In the genomic region with DNA sequence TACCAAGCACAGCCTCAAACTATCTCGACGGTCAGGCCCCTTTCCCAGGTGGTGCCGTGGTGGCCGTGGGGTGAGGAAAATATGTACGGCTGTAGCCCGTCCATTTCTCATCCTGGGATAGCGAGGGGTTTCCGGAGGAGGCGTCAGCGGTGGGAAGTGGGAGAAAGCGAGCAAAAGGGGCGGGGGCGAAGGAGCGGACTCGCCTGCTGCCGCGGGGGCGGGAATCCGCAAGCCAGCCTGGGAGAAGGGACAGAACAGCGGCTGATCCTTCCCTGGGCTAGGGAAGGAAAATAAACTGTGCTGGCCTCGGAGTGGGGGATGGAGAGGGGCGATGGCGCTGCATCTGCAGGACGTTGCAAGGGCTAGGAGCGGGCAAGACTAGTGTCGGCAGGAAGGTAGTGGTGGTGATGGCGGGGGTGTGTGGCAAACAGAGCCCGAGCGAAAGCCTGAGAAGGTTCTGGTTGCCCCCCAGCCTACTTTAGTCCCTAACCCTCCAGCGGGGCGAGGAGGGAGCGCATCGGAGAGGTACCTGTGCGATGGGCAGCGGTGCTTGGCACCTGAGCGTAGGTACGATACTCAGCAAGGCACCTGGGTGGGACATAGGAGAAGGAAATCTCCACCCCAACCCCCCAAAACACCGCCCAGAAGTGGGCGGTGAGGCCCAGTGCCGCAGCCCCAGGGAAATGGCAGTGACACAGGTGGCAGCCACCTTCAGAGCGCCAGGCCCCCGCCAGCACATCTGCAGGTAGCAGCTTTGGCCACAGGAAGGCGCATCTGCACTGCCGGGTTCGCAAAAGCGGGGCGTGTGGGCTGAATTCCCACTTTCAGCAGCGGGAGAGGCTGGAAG, we compare ENCODE assay signal across 8 cellular contexts. TPM values are rescaled to one million over a fixed set of nuclear protein-coding genes. Genes with fewer than 3 reads are reported as not detected.
DNase-seq lines count a peak whose midpoint lies in the region; ATAC-seq and TF ChIP-seq lines count a peak whose summit lies in the region.

No MANE protein-coding gene starts in this region.

- no peak overlapping the region for H3K4me3 ChIP-seq in CD8-positive, alpha-beta memory T cell (ENCODE audit: low read length)
- H3K4me3 ChIP-seq in PC-3 (ENCODE audit: low read length): no peak overlapping the region
- H3K4me3 ChIP-seq in dorsolateral prefrontal cortex: peak overlapping the region in 55 of 59 donors; percentile 1 to 63 (median 37)

- H3K79me2 ChIP-seq in PC-3 (ENCODE audit: low read length): no peaks in the 10 kb centered on the region

- CTCF ChIA-PET in CD8-positive, alpha-beta memory T cell (lab: Charles Lee): no interaction called here
- CTCF ChIA-PET in PC-3 (lab: Charles Lee): interaction anchor here (1.0 kb wide), 1 partner anchor 16 kb away, joined by 10 read pairs; no protein-coding TSS in a partner anchor

- H4K20me1 ChIP-seq in PC-3 (ENCODE audit: low read length): no peaks in the 10 kb centered on the region

- H3K27ac Mint-ChIP-seq in CD8-positive, alpha-beta memory T cell: peak overlapping the region in 1 of 8 donors; percentile 14
- no peak overlapping the region for H3K27ac Mint-ChIP-seq in HFFc6
- H3K27ac Mint-ChIP-seq in natural killer cell: no peak overlapping the region

- no peaks in the 10 kb centered on the region for H3K4me1 ChIP-seq in CD8-positive, alpha-beta memory T cell (ENCODE audit: insufficient read depth, low read length)
- no peaks in the 10 kb centered on the region for H3K4me1 ChIP-seq in PC-3 (ENCODE audit: insufficient read depth, low read length)

- intact Hi-C loops in PC-3 (cut with micrococcal nuclease): no loop called here
- intact Hi-C loops in dorsolateral prefrontal cortex (cut with DNase I): no loop called here
- intact Hi-C loops in natural killer cell (cut with micrococcal nuclease): loop anchor here (1.0 kb wide), 1 partner anchor 505 kb away; no protein-coding TSS in a partner anchor

- no peak overlapping the region for H3K27ac ChIP-seq in CD8-positive, alpha-beta memory T cell (ENCODE audit: low read depth, low read length)
- H3K27ac ChIP-seq in PC-3 (ENCODE audit: low read length) (no peak overlapping the region), dorsolateral prefrontal cortex (no peak overlapping the region)

- H3K4me1 Mint-ChIP-seq in CD8-positive, alpha-beta memory T cell: peaks cover 5 to 19% (median 17%) of the 10 kb centered on the region in 3 donors
- peaks cover 21% of the 10 kb centered on the region for H3K4me1 Mint-ChIP-seq in HFFc6 (ENCODE audit: low read depth)
- H3K4me1 Mint-ChIP-seq in natural killer cell: peaks cover 6 to 12% of the 10 kb centered on the region in 2 donors

- H3K4me2 ChIP-seq in PC-3 (ENCODE audit: low read length): 0 out of 2 replicates have a peak overlapping the region, but pooled peaks have one; percentile 40

- POLR2A ChIA-PET in CD8-positive, alpha-beta memory T cell (lab: Charles Lee): no interaction called here
- POLR2A ChIA-PET in PC-3 (lab: Charles Lee; ENCODE audit: unreplicated experiment): no interaction called here

- H2AFZ ChIP-seq in PC-3 (ENCODE audit: low read length): 0 out of 2 replicates have a peak overlapping the region, but pooled peaks have one; percentile 30

- no peak overlapping the region for H3K9ac ChIP-seq in PC-3 (ENCODE audit: low read length)

- H3K36me3 Mint-ChIP-seq in CD8-positive, alpha-beta memory T cell: no peaks in the 10 kb centered on the region
- H3K36me3 Mint-ChIP-seq in HFFc6 (ENCODE audit: low read depth) (no peaks in the 10 kb centered on the region), natural killer cell (no peaks in the 10 kb centered on the region)

- peaks cover 29 to 62% of the 10 kb centered on the region in 2 donors for H3K27me3 Mint-ChIP-seq in CD8-positive, alpha-beta memory T cell
- peaks cover 17% of the 10 kb centered on the region for H3K27me3 Mint-ChIP-seq in HFFc6 (ENCODE audit: insufficient read depth)
- peaks cover 40 to 66% of the 10 kb centered on the region in 2 donors for H3K27me3 Mint-ChIP-seq in natural killer cell (ENCODE audit: low read depth in 2 of 2)

- H3K27me3 ChIP-seq in CD8-positive, alpha-beta memory T cell (ENCODE audit: insufficient read depth, low read length, poor library complexity, severe bottlenecking): peaks cover 4% of the 10 kb centered on the region
- H3K27me3 ChIP-seq in PC-3 (ENCODE audit: low read length) (peaks cover 12% of the 10 kb centered on the region; the same call in 1 of the 2 replicates), dorsolateral prefrontal cortex (peaks cover 0 to 63% (median 34%) of the 10 kb centered on the region in 45 donors)

- TF ChIP-seq CTCF in HFFc6 (IDR thresholded peaks at IDR 0.05) (peak; percentile 88), PC-3 (conservative IDR thresholded peaks at IDR 0.05; ENCODE audit: low read depth, low read length) (peak; percentile 85), dorsolateral prefrontal cortex (IDR thresholded peaks at IDR 0.05 in 54 of 56, conservative IDR thresholded peaks at IDR 0.05 in 2 of 56; ENCODE audit: low read depth in 1 of 56, partially characterized antibody in 56 of 56) (peak in 12 of 56 donors; percentile 45 to 82 (median 56)), natural killer cell (IDR thresholded peaks at IDR 0.05) (peak; percentile 42)

- peak in 2 of 5 donors; percentile 15 to 40 for DNase-seq in CD8-positive, alpha-beta memory T cell
- DNase-seq in HFFc6 (peak; percentile 32), PC-3 (peak; percentile 64), dorsolateral prefrontal cortex (no peak), natural killer cell (no peak), MV-4-11 (lab: John Stamatoyannopoulos, UW) (no peak)

- BruUV-seq in PC-3 (replicated peaks; lab: Mats Ljungman, UMichigan): no TSS peak

- no peaks in the 10 kb centered on the region for H3K9me3 Mint-ChIP-seq in CD8-positive, alpha-beta memory T cell
- H3K9me3 Mint-ChIP-seq in HFFc6: no peaks in the 10 kb centered on the region
- no peaks in the 10 kb centered on the region for H3K9me3 Mint-ChIP-seq in natural killer cell

- H3F3A ChIP-seq in PC-3 (ENCODE audit: low read length, unreplicated experiment): no peaks in the 10 kb centered on the region

- no peaks in the 10 kb centered on the region for H3K9me2 ChIP-seq in PC-3 (replicated peaks; ENCODE audit: low read length)

- H3K9me3 ChIP-seq in CD8-positive, alpha-beta memory T cell (ENCODE audit: low read length): no peaks in the 10 kb centered on the region
- H3K9me3 ChIP-seq in PC-3 (ENCODE audit: low read length): no peaks in the 10 kb centered on the region

- H3K36me3 ChIP-seq in CD8-positive, alpha-beta memory T cell (ENCODE audit: insufficient read depth, low read length): no peaks in the 10 kb centered on the region
- no peaks in the 10 kb centered on the region for H3K36me3 ChIP-seq in PC-3 (ENCODE audit: low read depth, low read length)

- ATAC-seq in PC-3: peak; percentile 84
- ATAC-seq in natural killer cell: peak in 2 of 3 donors; percentile 41 to 65
- no peak for ATAC-seq in GM21526 (IDR thresholded peaks at IDR 0.05; ENCODE audit: low FRiP score, unreplicated experiment)
- no peak for ATAC-seq in HG03439 (IDR thresholded peaks at IDR 0.05; ENCODE audit: unreplicated experiment)

- H3K4me3 Mint-ChIP-seq in CD8-positive, alpha-beta memory T cell: peak overlapping the region in 5 of 7 donors; percentile 44 to 73 (median 65)
- H3K4me3 Mint-ChIP-seq in HFFc6 (peak overlapping the region; percentile 85), natural killer cell (peak overlapping the region; percentile 35)

RNA-seq across cellular contexts. Expression of a gene that starts 49.9 kb away (rescaled TPM):
- total RNA-seq in CD8-positive, alpha-beta memory T cell: under 1 TPM in 1 of 2 experiments, not detected in 1; 0.20 TPM
- polyA plus RNA-seq in CD8-positive, alpha-beta memory T cell: not detected
- 100 to 1,000 TPM in 1 of 6 experiments, 10 to 100 TPM in 5; 36.6 to 101 (median 92.6) TPM for total RNA-seq in HFFc6 (2021; fragmentation: NEBNext Ultra II Directional; extraction: Animal tissue kit (Norgen Biotek cat#: 25700))
- total RNA-seq in PC-3 (2014; rRNA removed) (0.47 TPM in 1 of 2 replicates, not detected in the other), dorsolateral prefrontal cortex (10 to 100 TPM in 29 of 120 experiments, 1 to 10 TPM in 91; 2.0 to 18.9 (median 7.7) TPM), natural killer cell (under 1 TPM in 1 of 3 donors, not detected in 2; 0.31 TPM)

Comparison
In these comparisons a context has a peak if more than half of its experiments do, and no peak if none do; other contexts are left out.
1. DNase-seq: peak in HFFc6 (single experiment) and PC-3 (single experiment); none in dorsolateral prefrontal cortex (0 of 10), natural killer cell (single experiment) and MV-4-11 (single experiment).
2. H3K4me3 ChIP-seq: peak in dorsolateral prefrontal cortex (55 of 59); none in CD8-positive, alpha-beta memory T cell (single experiment) and PC-3 (single experiment).
3. H3K4me3 Mint-ChIP-seq: peak in every context shown above with its lines; median percentile 85 in HFFc6; 65 in CD8-positive, alpha-beta memory T cell; 35 in natural killer cell.
4. ATAC-seq: peak in PC-3 (single experiment) and natural killer cell (2 of 3); none in GM21526 (single experiment) and HG03439 (single experiment).